ENCODE assay signal across 8 cellular contexts in the genomic region with DNA sequence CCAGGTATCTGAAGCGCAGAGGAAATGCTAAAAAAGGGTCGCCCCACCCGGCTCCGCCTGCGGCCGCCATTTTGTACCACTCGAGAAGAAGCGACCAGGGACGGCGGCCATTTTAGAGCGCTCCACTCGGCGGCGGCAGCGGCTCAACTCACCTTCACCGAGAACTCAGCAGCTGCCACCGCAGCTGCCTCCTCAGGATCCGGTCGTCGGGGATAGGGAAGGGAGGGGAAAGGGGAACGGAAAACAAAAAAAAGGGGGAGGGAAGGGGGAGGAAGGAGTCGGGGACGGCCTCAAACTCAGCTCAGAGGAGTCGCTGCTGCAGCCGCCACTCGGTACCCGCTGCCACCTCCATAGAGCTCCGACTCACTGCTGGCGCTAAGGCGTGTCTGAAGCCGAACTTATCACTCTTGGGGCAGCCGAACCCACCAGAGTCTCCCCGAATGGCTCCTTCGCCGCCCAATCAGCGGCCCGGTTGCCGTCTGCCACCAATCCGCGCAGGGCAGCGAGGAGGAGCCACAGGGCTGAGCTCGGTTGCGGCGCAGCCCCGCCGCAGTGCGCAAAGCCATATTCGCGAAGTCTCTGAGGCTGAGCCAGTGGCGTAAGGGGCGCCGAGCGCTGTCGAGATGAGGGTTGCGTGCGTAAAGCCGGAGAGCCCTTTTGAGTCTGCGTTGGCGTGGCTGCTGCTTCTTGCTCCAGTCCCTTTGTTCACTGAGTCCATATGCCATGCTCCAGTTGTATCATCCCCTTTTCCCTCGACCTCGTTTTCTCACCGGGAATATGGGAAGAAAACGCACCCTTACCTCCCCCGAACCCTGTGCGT. TPM values are rescaled to one million over a fixed set of nuclear protein-coding genes. Genes with fewer than 3 reads are reported as not detected.
DNase-seq lines count a peak whose midpoint lies in the region; TF ChIP-seq lines count a peak whose summit lies in the region.

TSS of gene EIF4G2 (minus strand) at position 374 of the 820 bp plus-strand sequence.

- peak within 1 kb of the TSS; percentile 99 for H3K14ac ChIP-seq in neuronal stem cell (ENCODE audit: low read length)

- peak within 1 kb of the TSS; percentile 97 for H3K27ac ChIP-seq in neuronal stem cell (replicated peaks; ENCODE audit: low read length)

- peak within 1 kb of the TSS; percentile 99 for H2AK5ac ChIP-seq in neuronal stem cell (ENCODE audit: low read depth, low read length)

- peaks cover 0 to 14% of the 10 kb centered on the region in 2 donors for H3K4me1 ChIP-seq in neuronal stem cell (ENCODE audit: control insufficient read depth in 2 of 2, insufficient read depth in 1 of 2, low read depth in 1 of 2, low read length in 2 of 2)

- H2AFZ ChIP-seq in neuronal stem cell (ENCODE audit: low read length), result peak within 1 kb of the TSS; percentile 85

- peak within 1 kb of the TSS; percentile 100 for H3K9ac ChIP-seq in neuronal stem cell (ENCODE audit: low read depth, low read length, poor library complexity)

- H2BK120ac ChIP-seq in neuronal stem cell (ENCODE audit: low read depth, low read length), result peak within 1 kb of the TSS; percentile 96

- peak within 1 kb of the TSS; percentile 92 to 99 for H3K4me3 ChIP-seq in neuronal stem cell (ENCODE audit: low read length in 2 of 2)

- peak within 1 kb of the TSS; percentile 100 for H3K4ac ChIP-seq in neuronal stem cell (ENCODE audit: low read length)

- peak within 1 kb of the TSS; percentile 70 for H4K8ac ChIP-seq in neuronal stem cell (ENCODE audit: low read depth, low read length)

- H2BK5ac ChIP-seq in neuronal stem cell (ENCODE audit: low read length), result peak within 1 kb of the TSS; percentile 97

- H3K4me2 ChIP-seq in neuronal stem cell (ENCODE audit: insufficient read depth, low read length, poor library complexity, severe bottlenecking), result peak within 1 kb of the TSS; percentile 92

- H3K27me3 ChIP-seq in neuronal stem cell (ENCODE audit: control insufficient read depth in 3 of 3, insufficient read depth in 3 of 3, low read depth in 1 of 3, low read length in 3 of 3), result no peaks in the 10 kb centered on the region

- no CpG with 5 or more reads among the region's 65 CpGs for WGBS in neuronal stem cell (ENCODE audit: extremely low coverage in 2 of 2, insufficient read length in 2 of 2, insufficient replicate concordance in 1 of 2), 2 donors

- TF ChIP-seq CTCF in subcutaneous adipose tissue (IDR thresholded peaks at IDR 0.05; ENCODE audit: low read depth), result no peak

- DNase-seq in GF-D8 (lab: John Stamatoyannopoulos, UW) (peak; percentile 75), HEK293T (ENCODE audit: extremely low spot score) (peak; percentile 97), MV-4-11 (lab: John Stamatoyannopoulos, UW) (peak; percentile 98), SK-MEL-5 (ENCODE audit: low read depth, low spot score) (peak; percentile 98), foreskin melanocyte (peak; percentile 99), neuronal stem cell (ENCODE audit: low spot score) (peak; percentile 98)
- DNase-seq in activated naive CD4-positive, alpha-beta T cell treated with Interleukin-2 at 50 U/mL for 16 hours, result peak; percentile 98

- peak within 1 kb of the TSS; percentile 68 for H4K91ac ChIP-seq in neuronal stem cell (ENCODE audit: low read depth, low read length, poor library complexity)

- H3K18ac ChIP-seq in neuronal stem cell (ENCODE audit: low read length), result peak within 1 kb of the TSS; percentile 100

- H3K36me3 ChIP-seq in neuronal stem cell (replicated peaks in 1 of 2; ENCODE audit: control insufficient read depth in 2 of 2, insufficient read depth in 2 of 2, low read length in 2 of 2), result peaks cover 18 to 43% of the 10 kb centered on the region in 2 donors

- peak within 1 kb of the TSS; percentile 38 for H2BK15ac ChIP-seq in neuronal stem cell (ENCODE audit: low read length)

- H3K9me3 ChIP-seq in neuronal stem cell (replicated peaks in 1 of 2; ENCODE audit: control insufficient read depth in 2 of 2, insufficient read depth in 1 of 2, low read depth in 1 of 2, low read length in 2 of 2), result no peaks in the 10 kb centered on the region

- peak within 1 kb of the TSS; percentile 93 for H2BK12ac ChIP-seq in neuronal stem cell (ENCODE audit: low read length)

- POLR2A ChIA-PET in HEK293T (lab: Yijun Ruan, JAX), result interaction anchor here (0.6 to 4.1 kb wide), 49 partner anchors 8 to 1010 kb away, joined by 3 to 63 read pairs (median 6); partner anchors contain the start of genes CTR9 and ZBED5

- CTCF ChIA-PET in HEK293T (lab: Yijun Ruan, JAX), result interaction anchor here (0.5 to 0.7 kb wide), 4 partner anchors 16 to 885 kb away, joined by 3 read pairs; no protein-coding TSS in a partner anchor

- H3K23ac ChIP-seq in neuronal stem cell (ENCODE audit: low read depth, low read length, poor library complexity), result peak within 1 kb of the TSS; percentile 100

- H3K79me1 ChIP-seq in neuronal stem cell (ENCODE audit: low read depth, low read length), result peaks cover 3% of the 10 kb centered on the region

- in situ Hi-C loops in SK-MEL-5 (cut with HindIII; ENCODE audit: low pct_unique_long_range_greater_than_20kb, low sequenced_read_pairs), result loop anchor here (10.0 kb wide), 1 partner anchor 216 kb away; no protein-coding TSS in a partner anchor

TF ChIP-seq in HEK293T, 16 proteins besides CTCF, POLR2A, EP300 and RAD21:
- TF ChIP-seq HDGF (IDR thresholded peaks at IDR 0.05; ENCODE audit: borderline replicate concordance) (no peak), SP1 (IDR thresholded peaks at IDR 0.05) (no peak), BHLHE40 (IDR thresholded peaks at IDR 0.05; ENCODE audit: borderline replicate concordance) (no peak), ELF4 (IDR thresholded peaks at IDR 0.05) (peak; percentile 91), FOXK2 (IDR thresholded peaks at IDR 0.05) (no peak), NFRKB (IDR thresholded peaks at IDR 0.05) (peak; percentile 82), L3MBTL2 (conservative IDR thresholded peaks at IDR 0.05) (no peak), TARDBP (IDR thresholded peaks at IDR 0.05) (no peak), FOXM1 (IDR thresholded peaks at IDR 0.05; ENCODE audit: borderline replicate concordance) (no peak), FOXA1 (IDR thresholded peaks at IDR 0.05) (no peak), ZNF384 (IDR thresholded peaks at IDR 0.05) (no peak), ARNT (IDR thresholded peaks at IDR 0.05) (no peak), CTBP1 (IDR thresholded peaks at IDR 0.05; ENCODE audit: borderline replicate concordance) (no peak), SUZ12 (IDR thresholded peaks at IDR 0.05) (no peak), PKNOX1 (IDR thresholded peaks at IDR 0.05) (peak; percentile 93), LEF1 (IDR thresholded peaks at IDR 0.05; ENCODE audit: borderline replicate concordance) (no peak)
TF ChIP-seq in HEK293T: peak in this region for 3.

RNA-seq across cellular contexts. Expression of gene EIF4G2, which starts in this region (rescaled TPM):
- total RNA-seq in SK-MEL-5 (2014; rRNA removed; shearing (Covaris generic)), result 934 and 959 TPM in 2 replicates
- 511 and 639 TPM in 2 replicates for polyA plus RNA-seq in SK-MEL-5 (2015; cell fraction: cytosol; rRNA removed)
- 710 and 851 TPM in 2 replicates for polyA plus RNA-seq in SK-MEL-5 (2015; cell fraction: nucleus; rRNA removed)
- 741 TPM for polyA plus RNA-seq in neuronal stem cell (2013, experiment 1 of 2)
- polyA plus RNA-seq in neuronal stem cell (2013, experiment 2 of 2), result 763 TPM
- total RNA-seq in subcutaneous adipose tissue, result 100 to 1,000 TPM; 316 to 656 (median 355) TPM

Comparison
In these comparisons a context has a peak if more than half of its experiments do, and no peak if none do; other contexts are left out.
1. Peak in every context shown above with its lines: DNase-seq, H3K4me3 ChIP-seq and H3K27ac ChIP-seq.